25 cellular contexts compared by ENCODE assay signal in the genomic region with DNA sequence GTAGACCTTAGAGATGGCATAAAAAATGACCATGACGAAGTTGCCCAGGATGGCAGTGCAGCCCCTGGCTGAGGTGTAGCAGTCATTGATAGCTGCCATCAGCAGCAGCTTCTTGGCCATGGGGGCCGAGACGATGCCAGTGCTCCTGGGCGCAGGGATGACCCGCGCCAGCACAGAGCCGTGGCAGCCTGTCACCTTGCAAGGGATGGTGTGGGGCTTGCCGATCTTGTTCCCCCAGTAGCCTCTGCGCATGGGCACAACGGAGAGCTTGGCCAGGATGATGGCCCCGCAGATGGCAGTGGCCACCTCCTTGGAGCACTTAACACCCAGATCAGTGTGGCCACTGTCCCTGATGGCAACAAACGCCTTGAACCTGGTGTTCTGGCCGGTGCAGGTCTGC.
"Had no signal": no experiment of that assay in that cellular context is flagged by ENCODE, and none has a peak within 500 bp of the region (broad histone marks: within the 10 kb centered on the region; RNA-seq: fewer than 3 reads in every experiment).

No MANE protein-coding gene starts in this region.

- H3K9me3 ChIP-seq: colonic mucosa, esophagus squamous epithelium, gastrocnemius medialis, heart left ventricle, left lung, lower lobe of right lung, mucosa of descending colon had no signal

- FAIRE-seq: endometrium had no signal

- H3K36me3 ChIP-seq: colonic mucosa, gastrocnemius medialis, lower lobe of right lung had no signal

- H3K27ac Mint-ChIP-seq: dendritic cell treated with granulocyte-macrophage colony-stimulating factor and Interleukin-4, amounts not matched to agents 40 ng/mL and 50 ng/mL, for 4 days; endodermal cell; immature natural killer cell; mesothelial cell of epicardium had no signal

- H3K27me3 Mint-ChIP-seq: dendritic cell treated with granulocyte-macrophage colony-stimulating factor and Interleukin-4, amounts not matched to agents 40 ng/mL and 50 ng/mL, for 4 days; effector memory CD8-positive, alpha-beta T cell had no signal

- H3K27me3 ChIP-seq: colonic mucosa, esophagus squamous epithelium, gastrocnemius medialis, heart left ventricle, hepatocyte, left lung had no signal

- DNase-seq: colonic mucosa; cortex of kidney; effector CD8-positive, alpha-beta T cell; effector memory CD8-positive, alpha-beta T cell; endodermal cell; erythroblast; esophagus squamous epithelium; foreskin fibroblast; foreskin melanocyte; gastrocnemius medialis; immature natural killer cell; islet precursor cell; left cardiac atrium; left ventricle myocardium superior; lower lobe of right lung; mesenchymal stem cell; mucosa of descending colon had no signal

- H3K9me3 Mint-ChIP-seq: dendritic cell treated with granulocyte-macrophage colony-stimulating factor and Interleukin-4, amounts not matched to agents 40 ng/mL and 50 ng/mL, for 4 days; effector memory CD8-positive, alpha-beta T cell; endodermal cell; mesothelial cell of epicardium had no signal

- ATAC-seq: effector memory CD8-positive, alpha-beta T cell; esophagus mucosa; gastrocnemius medialis; heart left ventricle; left cardiac atrium; left lung; left ventricle myocardium superior; lower lobe of right lung; mucosa of descending colon had no signal

- H3K4me3 Mint-ChIP-seq: dendritic cell treated with granulocyte-macrophage colony-stimulating factor and Interleukin-4, amounts not matched to agents 40 ng/mL and 50 ng/mL, for 4 days; effector memory CD8-positive, alpha-beta T cell; endodermal cell; mesothelial cell of epicardium had no signal

- H3K27ac ChIP-seq: colonic mucosa, epithelial cell of prostate, esophagus squamous epithelium, gastrocnemius medialis, heart left ventricle, hepatocyte, left lung, lower lobe of right lung had no signal

- H3K4me3 ChIP-seq: colonic mucosa, esophagus squamous epithelium, gastrocnemius medialis, heart left ventricle, hepatocyte, left lung, lower lobe of right lung, mucosa of descending colon had no signal
